In the genomic region with DNA sequence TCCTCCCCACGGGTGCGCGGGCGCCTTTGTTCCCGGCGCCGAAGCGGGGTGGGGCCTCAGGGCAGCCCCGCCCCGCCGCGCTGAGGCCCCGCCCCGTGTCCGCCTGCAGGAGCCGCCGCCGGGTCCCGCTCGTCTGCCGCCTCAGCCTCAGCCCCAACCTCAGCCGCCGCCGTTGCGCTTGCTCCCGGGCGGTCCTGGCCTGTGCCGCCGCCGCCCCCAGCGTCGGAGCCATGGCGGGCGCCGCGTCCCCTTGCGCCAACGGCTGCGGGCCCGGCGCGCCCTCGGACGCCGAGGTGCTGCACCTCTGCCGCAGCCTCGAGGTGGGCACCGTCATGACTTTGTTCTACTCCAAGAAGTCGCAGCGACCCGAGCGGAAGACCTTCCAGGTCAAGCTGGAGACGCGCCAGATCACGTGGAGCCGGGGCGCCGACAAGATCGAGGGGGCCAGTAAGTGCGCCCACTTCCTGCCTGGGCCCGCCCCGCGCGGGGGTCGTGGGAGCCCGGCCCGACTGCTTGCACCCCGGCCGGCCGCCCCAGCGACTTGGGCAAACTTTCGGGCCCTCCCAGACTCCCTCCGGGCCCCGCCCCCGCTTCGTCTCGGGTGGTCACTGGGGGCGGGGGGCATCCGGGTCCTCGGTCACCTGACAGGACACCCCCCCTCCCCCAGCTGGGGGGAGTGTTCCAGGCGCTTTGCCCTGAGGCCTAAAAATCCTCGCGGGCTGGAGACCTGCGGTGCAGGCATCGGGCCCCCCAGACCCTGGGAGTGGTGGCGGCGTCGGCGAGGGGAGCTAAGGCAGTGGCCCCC, we compare ENCODE assay signal across 8 cellular contexts. TPM values are rescaled to one million over a fixed set of nuclear protein-coding genes. Genes with fewer than 3 reads are reported as not detected.
A peak's percentile ranks its signal among the peaks of the same experiment; 100 is the strongest.
DNase-seq lines count a peak whose midpoint lies in the region; ATAC-seq and TF ChIP-seq lines count a peak whose summit lies in the region.

Gene PLCG1 (plus strand): TSS at position 132 of the 805 bp plus-strand sequence. CDS start 99 bp downstream, at position 231.

- no peak for TF ChIP-seq CTCF in BE2C (IDR thresholded peaks at IDR 0.05; ENCODE audit: low read depth, low read length)

- H3K4ac ChIP-seq in mesenchymal stem cell (ENCODE audit: low read depth in 1 of 2, low read length in 2 of 2) = peak within 1 kb of the TSS; percentile 97 to 99

- peak within 1 kb of the TSS; percentile 35 to 75 for H2BK12ac ChIP-seq in mesenchymal stem cell (ENCODE audit: low read length in 2 of 2)

- peak within 1 kb of the TSS in 1 of 2 experiments; percentile 77 for H3K23ac ChIP-seq in mesenchymal stem cell (ENCODE audit: low read length in 2 of 2)

- peaks cover 60% of the 10 kb centered on the region for H3K4me1 Mint-ChIP-seq in activated CD8-positive, alpha-beta T cell treated with anti-CD3 and anti-CD28 coated beads, Interleukin-2, amount 10 ng/mL, durations not matched to agents 7 days and 5 days (ENCODE audit: low read depth)

- DNase-seq in BE2C = peak; percentile 90
- DNase-seq in NCI-H82 (lab: John Stamatoyannopoulos, UW) = peak; percentile 86
- DNase-seq in activated CD8-positive, alpha-beta T cell treated with anti-CD3 and anti-CD28 coated beads, Interleukin-2, amount 10 ng/mL, durations not matched to agents 7 days and 5 days = peak; percentile 87
- peak; percentile 69 to 71 (median 69) for DNase-seq in effector memory CD4-positive, alpha-beta T cell
- peak; percentile 83 for DNase-seq in mesenchymal stem cell
- DNase-seq in stimulated activated CD8-positive, alpha-beta memory T cell treated with anti-CD3 and anti-CD28 coated beads, Interleukin-12 subunit alpha, Interleukin-12 subunit beta, amount 100 ng/mL, for 1 hour (ENCODE audit: low read depth) = peak; percentile 57

- no peaks in the 10 kb centered on the region for H3K9me3 Mint-ChIP-seq in activated CD8-positive, alpha-beta T cell treated with anti-CD3 and anti-CD28 coated beads, Interleukin-2, amount 10 ng/mL, durations not matched to agents 7 days and 5 days (ENCODE audit: insufficient read depth)

- H3K9me3 ChIP-seq in BE2C = no peaks in the 10 kb centered on the region
- no peaks in the 10 kb centered on the region for H3K9me3 ChIP-seq in effector memory CD4-positive, alpha-beta T cell (ENCODE audit: control insufficient read depth, low read length)
- no peaks in the 10 kb centered on the region for H3K9me3 ChIP-seq in mesenchymal stem cell (ENCODE audit: control insufficient read depth, low read length)

- peaks cover 41% of the 10 kb centered on the region for H3K36me3 Mint-ChIP-seq in activated CD8-positive, alpha-beta T cell treated with anti-CD3 and anti-CD28 coated beads, Interleukin-2, amount 10 ng/mL, durations not matched to agents 7 days and 5 days (ENCODE audit: low read depth)

- 0% methylated on average over 52 of the region's 89 CpGs for WGBS in mesenchymal stem cell

- H2BK120ac ChIP-seq in mesenchymal stem cell (ENCODE audit: low read depth, low read length) = peak within 1 kb of the TSS; percentile 90

- no peaks in the 10 kb centered on the region for H3K79me1 ChIP-seq in mesenchymal stem cell (replicated peaks; ENCODE audit: low read length, poor library complexity, severe bottlenecking)

- CTCF ChIA-PET in activated CD8-positive, alpha-beta T cell treated with anti-CD3 and anti-CD28 coated beads, Interleukin-2, amount 10 ng/mL, durations not matched to agents 7 days and 5 days (lab: Charles Lee) = interaction anchor here (1.6 to 16.0 kb wide), 8 partner anchors 10 to 283 kb away, joined by 3 to 347 read pairs (median 8); no protein-coding TSS in a partner anchor

- peak within 1 kb of the TSS; percentile 94 for H3K27ac Mint-ChIP-seq in activated CD8-positive, alpha-beta T cell treated with anti-CD3 and anti-CD28 coated beads, Interleukin-2, amount 10 ng/mL, durations not matched to agents 7 days and 5 days

- H2AK5ac ChIP-seq in mesenchymal stem cell (ENCODE audit: low read length, severe bottlenecking) = peak within 1 kb of the TSS; percentile 88

- H3K27me3 ChIP-seq in BE2C (no peaks in the 10 kb centered on the region), mesenchymal stem cell (ENCODE audit: control insufficient read depth in 1 of 2, insufficient read depth in 1 of 2, low read length in 2 of 2) (no peaks in the 10 kb centered on the region)
- no peaks in the 10 kb centered on the region for H3K27me3 ChIP-seq in effector memory CD4-positive, alpha-beta T cell (replicated peaks; ENCODE audit: control insufficient read depth, insufficient read depth, low read length, poor library complexity, severe bottlenecking)

- H3K4me1 ChIP-seq in BE2C (peaks cover 4% of the 10 kb centered on the region; the same call in 1 of the 2 replicates), mesenchymal stem cell (ENCODE audit: control insufficient read depth, insufficient read depth, low read depth, low read length) (peaks cover 43% of the 10 kb centered on the region)
- H3K4me1 ChIP-seq in effector memory CD4-positive, alpha-beta T cell (ENCODE audit: control insufficient read depth, insufficient read depth, low read length, poor library complexity, severe bottlenecking) = peaks cover 34% of the 10 kb centered on the region

- H4K91ac ChIP-seq in mesenchymal stem cell (ENCODE audit: low read length) = peak within 1 kb of the TSS; percentile 99

- peak within 1 kb of the TSS; percentile 89 for H4K8ac ChIP-seq in mesenchymal stem cell (ENCODE audit: low read length)

- H2BK15ac ChIP-seq in mesenchymal stem cell (ENCODE audit: low read depth, poor library complexity, severe bottlenecking) = peak within 1 kb of the TSS; percentile 78

- peak within 1 kb of the TSS; percentile 91 for H3K4me3 Mint-ChIP-seq in activated CD8-positive, alpha-beta T cell treated with anti-CD3 and anti-CD28 coated beads, Interleukin-2, amount 10 ng/mL, durations not matched to agents 7 days and 5 days

- peak within 1 kb of the TSS; percentile 47 to 100 for H3K14ac ChIP-seq in mesenchymal stem cell (ENCODE audit: low read length in 2 of 2)

- peak within 1 kb of the TSS; percentile 88 for H3K27ac ChIP-seq in effector memory CD4-positive, alpha-beta T cell (ENCODE audit: insufficient read depth, low read length, poor library complexity, severe bottlenecking)
- H3K27ac ChIP-seq in mesenchymal stem cell (ENCODE audit: low read length, poor library complexity, severe bottlenecking) = peak within 1 kb of the TSS; percentile 91

- ATAC-seq in GM19324 (IDR thresholded peaks at IDR 0.05; ENCODE audit: low FRiP score, unreplicated experiment) = peak; percentile 71
- ATAC-seq in HG03460 (IDR thresholded peaks at IDR 0.05; ENCODE audit: unreplicated experiment) = peak; percentile 49
- peak; percentile 66 for ATAC-seq in activated CD8-positive, alpha-beta T cell treated with anti-CD3 and anti-CD28 coated beads, Interleukin-2, amount 10 ng/mL, durations not matched to agents 7 days and 5 days

- peak within 1 kb of the TSS; percentile 90 for H2BK5ac ChIP-seq in mesenchymal stem cell (ENCODE audit: low read depth, low read length, poor library complexity, severe bottlenecking)

- H3K27me3 Mint-ChIP-seq in activated CD8-positive, alpha-beta T cell treated with anti-CD3 and anti-CD28 coated beads, Interleukin-2, amount 10 ng/mL, durations not matched to agents 7 days and 5 days (ENCODE audit: low read depth) = no peaks in the 10 kb centered on the region

- peak within 1 kb of the TSS; percentile 75 for H3K4me3 ChIP-seq in BE2C (ENCODE audit: low read depth, low read length)
- peak within 1 kb of the TSS; percentile 66 for H3K4me3 ChIP-seq in effector memory CD4-positive, alpha-beta T cell (ENCODE audit: insufficient read depth, low read depth, low read length, poor library complexity, severe bottlenecking)
- H3K4me3 ChIP-seq in mesenchymal stem cell (ENCODE audit: insufficient read depth in 1 of 2, low read depth in 1 of 2, low read length in 2 of 2) = peak within 1 kb of the TSS; percentile 84 to 96

- peak within 1 kb of the TSS; percentile 90 for H3K9ac ChIP-seq in mesenchymal stem cell (ENCODE audit: low read length)

- peak within 1 kb of the TSS; percentile 99 for H3K18ac ChIP-seq in mesenchymal stem cell (ENCODE audit: low read depth in 1 of 2, low read length in 2 of 2)

- H3K4me2 ChIP-seq in mesenchymal stem cell (ENCODE audit: low read length, poor library complexity, severe bottlenecking) = peak within 1 kb of the TSS; percentile 85

- H3K36me3 ChIP-seq in BE2C (0 out of 2 replicates have a peak, but pooled peaks cover 3% of the 10 kb centered on the region), mesenchymal stem cell (ENCODE audit: control insufficient read depth in 1 of 2, insufficient read depth in 2 of 2, low read depth in 1 of 2, low read length in 2 of 2) (peaks cover 0 to 3% of the 10 kb centered on the region in 2 experiments)
- no peaks in the 10 kb centered on the region for H3K36me3 ChIP-seq in effector memory CD4-positive, alpha-beta T cell (ENCODE audit: control insufficient read depth, insufficient read depth, low read length)

- H2AFZ ChIP-seq in mesenchymal stem cell (ENCODE audit: low read depth, low read length) = peak within 1 kb of the TSS; percentile 77

- POLR2A ChIA-PET in activated CD8-positive, alpha-beta T cell treated with anti-CD3 and anti-CD28 coated beads, Interleukin-2, amount 10 ng/mL, durations not matched to agents 7 days and 5 days (lab: Charles Lee) = interaction anchor here (1.1 to 15.3 kb wide), 4 partner anchors 9 to 25 kb away, joined by 3 to 343 read pairs (median 8); no protein-coding TSS in a partner anchor

RNA-seq across cellular contexts. Expression of gene PLCG1, which starts in this region (rescaled TPM):
- 123 TPM for polyA plus RNA-seq in BE2C (2012; ENCODE audit: insufficient read depth, insufficient read length, low read depth)
- 100 to 1,000 TPM; 395 to 406 TPM for total RNA-seq in activated CD8-positive, alpha-beta T cell treated with anti-CD3 and anti-CD28 coated beads, Interleukin-2, amount 10 ng/mL, durations not matched to agents 7 days and 5 days
- 44.2 TPM for polyA plus RNA-seq in mesenchymal stem cell (2013, experiment 1 of 2)
- polyA plus RNA-seq in mesenchymal stem cell (2013, experiment 2 of 2) = 42.6 TPM

Comparison
In these comparisons a context has a peak if more than half of its experiments do, and no peak if none do; other contexts are left out.
1. Peak in every context shown above with its lines: DNase-seq, ATAC-seq, H3K4me3 ChIP-seq and H3K27ac ChIP-seq.